ENCODE assay signal across 8 cellular contexts in the genomic region with DNA sequence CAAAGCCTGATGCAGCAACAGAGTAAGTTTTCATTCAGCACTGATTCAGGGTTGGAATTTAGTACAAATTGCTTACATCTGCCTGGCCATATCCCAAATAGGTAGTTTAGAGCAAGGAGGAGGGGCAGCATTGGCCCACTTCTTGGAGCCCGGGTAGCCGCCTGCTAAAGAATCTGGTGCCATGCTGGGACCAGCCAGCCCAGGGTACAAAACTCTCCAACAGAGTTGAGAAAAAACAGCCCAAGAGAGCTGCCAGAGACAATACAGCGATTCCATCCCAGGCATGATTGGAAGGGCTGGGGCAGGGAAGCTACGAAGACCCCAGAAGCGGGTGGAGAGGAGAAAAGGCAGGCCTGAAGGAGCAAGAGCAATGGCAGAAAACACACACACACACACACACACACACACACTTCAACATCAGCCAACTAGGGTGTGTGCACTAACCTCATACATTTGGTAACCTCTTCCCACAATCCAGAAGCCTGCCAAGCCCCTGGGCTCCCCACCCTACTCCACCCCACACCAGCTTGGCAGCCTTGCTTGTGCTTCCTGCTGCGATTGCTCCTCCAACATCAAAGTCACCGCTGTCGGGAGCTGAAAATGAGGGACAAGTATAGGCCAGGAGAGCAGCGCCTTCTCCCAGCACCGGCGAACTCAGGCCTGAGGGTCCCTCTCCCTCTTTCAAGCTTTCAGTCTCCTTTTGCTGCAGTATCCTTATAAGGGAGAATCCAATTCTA. TPM values are rescaled to one million over a fixed set of nuclear protein-coding genes. Genes with fewer than 3 reads are reported as not detected.
DNase-seq lines count a peak whose midpoint lies in the region; ATAC-seq and TF ChIP-seq lines count a peak whose summit lies in the region.

No MANE protein-coding gene starts in this region.

- H3K27ac ChIP-seq in A673 (ENCODE audit: low read depth, low read length, poor library complexity, severe bottlenecking), result peak overlapping the region; percentile 83
- H3K27ac ChIP-seq in testis, result peak overlapping the region; percentile 80 to 87

- H3K9me3 ChIP-seq in A673 (ENCODE audit: low read depth, low read length, poor library complexity, severe bottlenecking), result no peaks in the 10 kb centered on the region
- H3K9me3 ChIP-seq in testis, result no peaks in the 10 kb centered on the region

- no peak for TF ChIP-seq CTCF in A673 (conservative IDR thresholded peaks at IDR 0.05; ENCODE audit: low read depth, low read length)
- TF ChIP-seq CTCF in GM12875 (IDR thresholded peaks at IDR 0.05; ENCODE audit: borderline replicate concordance, insufficient read depth, low read depth, low read length), result no peak
- TF ChIP-seq CTCF in lower leg skin (IDR thresholded peaks at IDR 0.05), result no peak
- no peak for TF ChIP-seq CTCF in testis (IDR thresholded peaks at IDR 0.05)

- H3K27me3 ChIP-seq in A673 (replicated peaks; ENCODE audit: insufficient read depth, low read depth, low read length, poor library complexity), result no peaks in the 10 kb centered on the region
- no peaks in the 10 kb centered on the region for H3K27me3 ChIP-seq in testis

- TF ChIP-seq POLR2A in lower leg skin (IDR thresholded peaks at IDR 0.05) (no peak), testis (IDR thresholded peaks at IDR 0.05) (no peak)

- BruUV-seq in A673 (replicated peaks; lab: Mats Ljungman, UMichigan), result no TSS peak

- DNase-seq in A673 (ENCODE audit: low spot score), result peak; percentile 41
- DNase-seq in RPMI7951 (ENCODE audit: low read depth), result peak; percentile 82
- DNase-seq in dedifferentiated amniotic fluid mesenchymal stem cell (ENCODE audit: extremely low spot score), result peak; percentile 69
- peak; percentile 85 to 95 for DNase-seq in lower leg skin (ENCODE audit: low spot score in 2 of 2)
- DNase-seq in testis, result peak; percentile 31
- no peak for DNase-seq in SKM-1 treated with dmso at 0.1 percent for 144 hours (lab: John Stamatoyannopoulos, UW; ENCODE audit: unreplicated experiment)

- intact Hi-C loops in A673 (cut with micrococcal nuclease; ENCODE audit: unreplicated experiment) (no loop called here), lower leg skin (cut with DNase I; ENCODE audit: low total_unique reads) (no loop called here), testis (cut with DNase I; ENCODE audit: low total_unique reads) (no loop called here)

- WGBS in lower leg skin, 2 donors, result 5 to 7% methylated on average over 11 of the region's 11 CpGs
- WGBS in testis, 2 donors, result 17 to 18% methylated on average over 11 of the region's 11 CpGs

- peaks cover 21% of the 10 kb centered on the region for H3K4me1 ChIP-seq in A673 (ENCODE audit: insufficient read depth, low read length, poor library complexity, severe bottlenecking)
- peaks cover 14% of the 10 kb centered on the region for H3K4me1 ChIP-seq in testis

- ATAC-seq in HG03565 (IDR thresholded peaks at IDR 0.05; ENCODE audit: unreplicated experiment), result no peak

- H3K4me3 ChIP-seq in A673 (ENCODE audit: low read depth, low read length, poor library complexity, severe bottlenecking) (peak overlapping the region; percentile 94), GM12875 (ENCODE audit: low read depth, low read length) (peak overlapping the region; percentile 100), lower leg skin (ENCODE audit: low read depth, poor library complexity, severe bottlenecking) (peak overlapping the region; percentile 75), testis (peak overlapping the region; percentile 65 to 79)

- POLR2A ChIA-PET in A673 (lab: Charles Lee; ENCODE audit: low non-redundant PET), result interaction anchor here (0.6 kb wide), 1 partner anchor 27 kb away, joined by 8 read pairs; no protein-coding TSS in a partner anchor

- CTCF ChIA-PET in A673 (lab: Charles Lee), result interaction anchor here (1.9 to 3.1 kb wide), 4 partner anchors 10 to 95 kb away, joined by 6 to 24 read pairs (median 14); no protein-coding TSS in a partner anchor

- H3K36me3 ChIP-seq in A673 (ENCODE audit: insufficient read depth, low read length, poor library complexity, severe bottlenecking) (no peaks in the 10 kb centered on the region), testis (ENCODE audit: low read depth, missing control alignments) (no peaks in the 10 kb centered on the region)

RNA-seq across cellular contexts. Expression of a gene that starts 1.3 kb away (rescaled TPM):
- 18.0 and 25.5 TPM in 2 replicates for total RNA-seq in A673 (2021)
- total RNA-seq in RPMI7951 (2014; rRNA removed; shearing (Covaris generic)), result 0.49 and 1.1 TPM in 2 replicates
- 10 to 100 TPM; 51.7 to 92.1 (median 62.1) TPM for total RNA-seq in lower leg skin
- total RNA-seq in testis, result 10 to 100 TPM; 12.7 to 20.1 TPM
- 7.6 TPM for polyA plus RNA-seq in testis (ENCODE audit: insufficient read depth, low read depth, low replicate concordance)

RNA-seq across cellular contexts. Expression of a gene that starts 22.9 kb away (rescaled TPM):
- total RNA-seq in A673 (2021) (71.3 and 86.1 TPM in 2 replicates), lower leg skin (10 to 100 TPM; 32.4 to 89.0 (median 43.0) TPM), testis (100 to 1,000 TPM in 1 of 2 donors, 10 to 100 TPM in 1; 96.2 to 110 TPM)
- 4.6 and 9.1 TPM in 2 replicates for total RNA-seq in RPMI7951 (2014; rRNA removed; shearing (Covaris generic))
- polyA plus RNA-seq in testis (ENCODE audit: insufficient read depth, low read depth, low replicate concordance), result 43.3 TPM
